Comparison of ENCODE assay signal across 11 cellular contexts in the genomic region with DNA sequence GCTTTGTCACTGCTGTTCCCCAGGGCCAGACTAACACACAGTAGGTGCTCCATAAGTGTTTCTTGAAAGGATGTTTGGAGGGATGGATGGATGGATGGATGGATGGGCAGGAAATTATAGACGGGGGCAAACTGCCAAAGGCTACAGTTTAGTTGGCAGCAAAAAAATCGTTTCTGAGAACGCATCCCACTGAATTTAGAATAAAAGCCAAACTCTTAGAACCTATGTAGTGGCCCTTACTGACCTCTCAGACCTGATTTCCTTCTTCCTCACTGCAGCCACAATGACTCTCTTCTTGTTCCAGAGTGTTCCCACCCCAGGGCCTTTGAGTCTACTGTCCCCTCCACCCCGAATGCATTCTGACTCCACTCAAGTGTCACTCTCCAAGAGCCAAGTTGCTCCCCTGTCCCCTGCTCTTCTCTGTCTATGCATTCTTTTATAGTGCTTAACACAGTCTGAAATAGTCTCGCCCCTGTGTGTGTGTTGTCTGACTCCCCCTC. TPM values are rescaled to one million over a fixed set of nuclear protein-coding genes. Genes with fewer than 3 reads are reported as not detected.
A peak's percentile ranks its signal among the peaks of the same experiment; 100 is the strongest.
DNase-seq lines count a peak whose midpoint lies in the region; ATAC-seq and TF ChIP-seq lines count a peak whose summit lies in the region.
"Had no signal": no experiment of that assay in that cellular context is flagged by ENCODE, and none has a peak within 500 bp of the region (broad histone marks: within the 10 kb centered on the region; RNA-seq: fewer than 3 reads in every experiment).

No MANE protein-coding gene starts in this region.

- H3K4me1 ChIP-seq in cardiac muscle cell (ENCODE audit: low read depth) (peaks cover 11% of the 10 kb centered on the region), urinary bladder (ENCODE audit: insufficient read depth) (no peaks in the 10 kb centered on the region)

- CTCF ChIA-PET in activated B cell treated with CpG ODN at 0.5 μM for 24 hours (lab: Charles Lee): interaction anchor here (0.6 to 2.5 kb wide), 3 partner anchors 9 to 403 kb away, joined by 3 to 9 read pairs (median 3); no protein-coding TSS in a partner anchor

- no peak overlapping the region for H3K27ac ChIP-seq in cardiac muscle cell
- no peak overlapping the region for H3K27ac ChIP-seq in urinary bladder (ENCODE audit: low read depth)
- H3K27ac ChIP-seq: gastrocnemius medialis had no signal

- no peaks in the 10 kb centered on the region for H3K9me3 ChIP-seq in cardiac muscle cell (ENCODE audit: low read depth)
- H3K9me3 ChIP-seq: gastrocnemius medialis had no signal

- peaks cover 47% of the 10 kb centered on the region for H3K27me3 ChIP-seq in cardiac muscle cell

- H3K9me3 Mint-ChIP-seq in activated B cell treated with CpG ODN at 0.5 μM for 24 hours (no peaks in the 10 kb centered on the region), mesothelial cell of epicardium (peaks cover 8% of the 10 kb centered on the region)

- peak overlapping the region; percentile 53 for H3K4me3 ChIP-seq in cardiac muscle cell
- peak overlapping the region; percentile 60 for H3K4me3 ChIP-seq in urinary bladder (ENCODE audit: low read depth, low read length)

- TF ChIP-seq CTCF in cardiac muscle cell (IDR thresholded peaks at IDR 0.05; ENCODE audit: low read depth, low read length) (no peak), activated B cell treated with CpG ODN at 0.5 μM for 24 hours (IDR thresholded peaks at IDR 0.05) (no peak), mesothelial cell of epicardium (IDR thresholded peaks at IDR 0.05; ENCODE audit: unreplicated experiment) (peak; percentile 17)

- H3K27ac Mint-ChIP-seq in activated B cell treated with CpG ODN at 0.5 μM for 24 hours: no peak overlapping the region
- no peak overlapping the region for H3K27ac Mint-ChIP-seq in mesothelial cell of epicardium

- intact Hi-C loops in left cardiac atrium (cut with DNase I): loop anchor here (5.0 to 10.0 kb wide), 4 partner anchors 71 to 401 kb away; no protein-coding TSS in a partner anchor
- intact Hi-C loops in activated B cell treated with CpG ODN at 0.5 μM for 24 hours (cut with micrococcal nuclease): loop anchor here (1.0 to 2.0 kb wide), 2 partner anchors 271 to 423 kb away; no protein-coding TSS in a partner anchor

- H3K4me3 Mint-ChIP-seq in activated B cell treated with CpG ODN at 0.5 μM for 24 hours (peak overlapping the region; percentile 3), mesothelial cell of epicardium (peak overlapping the region; percentile 49)

- ATAC-seq in left cardiac atrium (no peak), activated B cell treated with CpG ODN at 0.5 μM for 24 hours (ENCODE audit: low read depth) (no peak), HG02973 (IDR thresholded peaks at IDR 0.05; ENCODE audit: unreplicated experiment) (no peak), GM21529 (IDR thresholded peaks at IDR 0.05; ENCODE audit: unreplicated experiment) (no peak)

- H3K36me3 Mint-ChIP-seq in activated B cell treated with CpG ODN at 0.5 μM for 24 hours (ENCODE audit: low read depth): no peaks in the 10 kb centered on the region
- H3K36me3 Mint-ChIP-seq in mesothelial cell of epicardium: peaks cover 30% of the 10 kb centered on the region

- 38% methylated on average over 5 of the region's 5 CpGs for WGBS in urinary bladder

- H3K4me1 Mint-ChIP-seq in activated B cell treated with CpG ODN at 0.5 μM for 24 hours (peaks cover 8% of the 10 kb centered on the region), mesothelial cell of epicardium (peaks cover 43% of the 10 kb centered on the region)

- H3K36me3 ChIP-seq in cardiac muscle cell (no peaks in the 10 kb centered on the region), urinary bladder (ENCODE audit: insufficient read depth) (no peaks in the 10 kb centered on the region)
- H3K36me3 ChIP-seq: gastrocnemius medialis had no signal

- POLR2A ChIA-PET in activated B cell treated with CpG ODN at 0.5 μM for 24 hours (lab: Charles Lee): no interaction called here

- H3K27me3 Mint-ChIP-seq in activated B cell treated with CpG ODN at 0.5 μM for 24 hours (peaks cover 60% of the 10 kb centered on the region), mesothelial cell of epicardium (ENCODE audit: low read depth) (peaks cover 29% of the 10 kb centered on the region)

- DNase-seq in cardiac muscle cell (ENCODE audit: low read depth in 1 of 2, low spot score in 1 of 2) (no peak), left cardiac atrium (no peak), activated B cell treated with CpG ODN at 0.5 μM for 24 hours (no peak), mesothelial cell of epicardium (ENCODE audit: low spot score in 2 of 2, unreplicated experiment in 2 of 2) (no peak), GF-D8 (lab: John Stamatoyannopoulos, UW) (no peak)
- DNase-seq: gastrocnemius medialis had no signal

RNA-seq across cellular contexts. Expression of a gene that starts 5.2 kb away (rescaled TPM):
- total RNA-seq in cardiac muscle cell: 17.7 and 18.3 TPM in 2 replicates
- polyA plus RNA-seq in cardiac muscle cell: 15.2 and 22.7 TPM in 2 replicates
- 10 to 100 TPM in 1 of 2 donors, 1 to 10 TPM in 1; 8.9 to 23.8 TPM for total RNA-seq in left cardiac atrium
- not detected in 2 replicates for total RNA-seq in activated B cell treated with CpG ODN at 0.5 μM for 24 hours
- 53.2 to 60.4 TPM (median 54.3 TPM) in 3 replicates for total RNA-seq in mesothelial cell of epicardium
- 19.2 TPM for total RNA-seq in urinary bladder
- 25.7 TPM for polyA plus RNA-seq in urinary bladder

RNA-seq across cellular contexts. Expression of a gene that starts 31.5 kb away (rescaled TPM):
- not detected in 2 replicates for total RNA-seq in cardiac muscle cell
- polyA plus RNA-seq in cardiac muscle cell: not detected in 2 replicates
- not detected for total RNA-seq in left cardiac atrium
- not detected in 2 replicates for total RNA-seq in activated B cell treated with CpG ODN at 0.5 μM for 24 hours
- total RNA-seq in mesothelial cell of epicardium: not detected in 3 replicates
- not detected for total RNA-seq in urinary bladder
- not detected for polyA plus RNA-seq in urinary bladder
- total RNA-seq: gastrocnemius medialis, pulmonary artery endothelial cell, temporal lobe had no signal
